In the genomic region with DNA sequence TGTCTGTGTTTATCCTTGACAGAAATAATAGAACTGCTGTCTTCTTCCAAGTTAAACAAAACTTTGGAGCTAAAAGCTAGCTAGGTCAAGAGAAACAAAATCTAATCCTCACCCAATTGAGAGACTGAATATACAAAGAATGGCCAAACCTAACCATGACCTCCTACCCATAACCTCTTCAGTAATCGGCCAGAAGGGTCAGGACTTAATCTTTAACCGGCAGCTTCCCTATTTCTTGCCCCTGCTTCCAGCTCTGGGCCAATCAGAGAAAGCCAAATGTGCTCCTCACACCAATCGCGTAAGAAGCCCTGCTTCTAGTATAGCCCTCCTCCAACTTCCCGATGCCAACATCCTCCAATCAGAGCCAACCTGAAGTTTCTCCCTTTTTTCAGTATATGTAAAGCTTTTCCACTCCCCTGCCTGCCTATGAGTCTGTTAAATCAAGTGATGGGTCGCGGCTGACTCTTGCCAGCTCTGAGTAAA, we compare ENCODE assay signal across 8 cellular contexts. TPM values are rescaled to one million over a fixed set of nuclear protein-coding genes. Genes with fewer than 3 reads are reported as not detected.
DNase-seq lines count a peak whose midpoint lies in the region; ATAC-seq and TF ChIP-seq lines count a peak whose summit lies in the region.

No MANE protein-coding gene starts in this region.

- peak overlapping the region; percentile 99 for H3K9ac ChIP-seq in HUES6 (ENCODE audit: low read length)

- H3K36me3 ChIP-seq in HUES6 (ENCODE audit: control insufficient read depth, insufficient read depth, low read length) (no peaks in the 10 kb centered on the region), upper lobe of right lung (no peaks in the 10 kb centered on the region)

- TF ChIP-seq CTCF in upper lobe of right lung (IDR thresholded peaks at IDR 0.05): no peak

- H3K27ac ChIP-seq in HUES6 (ENCODE audit: low read depth, low read length) (peak overlapping the region; percentile 100; the same call in 1 of the 2 replicates), angular gyrus (ENCODE audit: low read depth, low read length) (peak overlapping the region; percentile 98), upper lobe of right lung (peak overlapping the region; percentile 100)

- intact Hi-C loops in left cardiac atrium (cut with DNase I): loop anchor here in 1 of 2 donors (5.0 kb wide), 2 partner anchors 80 to 135 kb away; a partner anchor contains a TSS
- intact Hi-C loops in upper lobe of right lung (cut with DNase I): no loop called here

- peaks cover 8% of the 10 kb centered on the region for H3K4me1 ChIP-seq in HUES6 (ENCODE audit: control insufficient read depth, insufficient read depth, low read length)
- peaks cover 15% of the 10 kb centered on the region for H3K4me1 ChIP-seq in upper lobe of right lung

- H3K4me3 ChIP-seq in HUES6 (ENCODE audit: low read depth, low read length): peak overlapping the region; percentile 100
- H3K4me3 ChIP-seq in upper lobe of right lung: peak overlapping the region; percentile 95

- H3K27me3 ChIP-seq in HUES6 (ENCODE audit: control insufficient read depth, insufficient read depth, low read length): no peaks in the 10 kb centered on the region
- H3K27me3 ChIP-seq in upper lobe of right lung: no peaks in the 10 kb centered on the region

- peak; percentile 59 for ATAC-seq in GM21367 (IDR thresholded peaks at IDR 0.05; ENCODE audit: unreplicated experiment)
- peak; percentile 52 to 70 for ATAC-seq in left cardiac atrium
- peak; percentile 78 for ATAC-seq in upper lobe of right lung

- DNase-seq in DMS153 (lab: John Stamatoyannopoulos, UW): peak; percentile 69
- peak; percentile 66 for DNase-seq in SW480 (ENCODE audit: low spot score)
- DNase-seq in left cardiac atrium: peak; percentile 75
- DNase-seq in pons (ENCODE audit: low spot score): peak; percentile 94
- DNase-seq in upper lobe of right lung: no peak

- H3K9me3 ChIP-seq in HUES6 (ENCODE audit: control insufficient read depth, insufficient read depth, low read depth, low read length) (no peaks in the 10 kb centered on the region), upper lobe of right lung (no peaks in the 10 kb centered on the region)

RNA-seq across cellular contexts. Expression of a gene that starts 1.7 kb away (rescaled TPM):
- total RNA-seq in left cardiac atrium (100 to 1,000 TPM; 109 to 115 TPM), upper lobe of right lung (115 TPM)
